28 cellular contexts compared by ENCODE assay signal in genomic region chr4:145976680-145977079, GRCh38.
"Had no signal": no experiment of that assay in that cellular context is flagged by ENCODE, and none has a peak within 500 bp of the region (broad histone marks: within the 10 kb centered on the region; RNA-seq: fewer than 3 reads in every experiment).

No MANE protein-coding gene starts in this region.

- H3K36me3 ChIP-seq: stomach, suprapubic skin, thoracic aorta, thyroid gland, tibial artery, tibial nerve, transverse colon, upper lobe of left lung, upper lobe of right lung, uterus, vagina had no signal

- H3K4me1 ChIP-seq: stomach, suprapubic skin, thyroid gland, tibial artery, tibial nerve, transverse colon, upper lobe of left lung, upper lobe of right lung, uterus, vagina had no signal

- H3K27me3 Mint-ChIP-seq: type B pancreatic cell had no signal

- H3K4me3 ChIP-seq: stomach, suprapubic skin, testis, thoracic aorta, thyroid gland, tibial artery, tibial nerve, transverse colon, upper lobe of left lung, upper lobe of right lung, uterus, vagina had no signal

- H3K9me3 ChIP-seq: stomach, suprapubic skin, testis, thoracic aorta, thyroid gland, tibial artery, tibial nerve, transverse colon, upper lobe of left lung, upper lobe of right lung, uterus, vagina had no signal

- DNase-seq: stimulated activated CD4-positive, alpha-beta T cell treated with anti-CD3 and anti-CD28 coated beads, Interleukin-2, amount 100 ng/mL, for 48 hours; stimulated activated CD4-positive, alpha-beta T cell treated with anti-CD3 and anti-CD28 coated beads, Interleukin-4, amount 100 ng/mL, for 1 hour; stimulated activated CD4-positive, alpha-beta T cell treated with anti-CD3 and anti-CD28 coated beads, Interleukin-4, amount 100 ng/mL, for 24 hours; stimulated activated CD4-positive, alpha-beta T cell treated with anti-CD3 and anti-CD28 coated beads, Interleukin-4, amount 100 ng/mL, for 4 hours; stimulated activated CD8-positive, alpha-beta memory T cell treated with anti-CD3 and anti-CD28 coated beads, Interleukin-4, amount 100 ng/mL, for 48 hours; stimulated activated naive B cell treated with anti-CD40 and anti-IgM and Interleukin-4, amounts not matched to agents 10 μg/mL and 1 μg/mL and 100 μg/mL, for 72 hours; stimulated activated naive CD4-positive, alpha-beta T cell; stimulated activated naive CD4-positive, alpha-beta T cell treated with Interleukin-2 at 50 U/mL for 16 hours; stimulated activated naive CD8-positive, alpha-beta T cell treated with anti-CD3 and anti-CD28 coated beads, Interleukin-15, amount 100 ng/mL, for 72 hours; stimulated activated naive CD8-positive, alpha-beta T cell treated with anti-CD3 and anti-CD28 coated beads, Interleukin-15, Interleukin-2, amounts not matched to agents 100 U/mL and 50 U/mL, for 24 hours; stomach; substantia nigra; testis; thyroid gland; tibial artery; transverse colon; trophoblast cell; upper lobe of left lung; upper lobe of right lung; uterus had no signal

- H3K27ac ChIP-seq: stomach, suprapubic skin, testis, thoracic aorta, thyroid gland, tibial artery, tibial nerve, transverse colon, upper lobe of left lung, upper lobe of right lung, uterus, vagina had no signal

- H3K27me3 ChIP-seq: stomach, suprapubic skin, testis, thyroid gland, tibial artery, tibial nerve, transverse colon, upper lobe of left lung, upper lobe of right lung, uterus, vagina had no signal

- H3K27ac Mint-ChIP-seq: stimulated activated effector memory CD8-positive, alpha-beta T cell treated with anti-CD3 and anti-CD28 coated beads, Interleukin-12 subunit alpha, Interleukin-12 subunit beta, amount 100 ng/mL, for 72 hours; stimulated activated memory B cell treated with anti-CD40 and anti-IgM and Interleukin-4, amounts not matched to agents 10 μg/mL and 1 μg/mL and 100 μg/mL, for 72 hours; stimulated activated naive B cell treated with anti-CD40 and anti-IgM and Interleukin-4, amounts not matched to agents 10 μg/mL and 1 μg/mL and 100 μg/mL, for 72 hours; stimulated activated naive CD8-positive, alpha-beta T cell treated with anti-CD3 and anti-CD28 coated beads, Interleukin-15, amount 100 ng/mL, for 72 hours; stimulated activated naive CD8-positive, alpha-beta T cell treated with anti-CD3 and anti-CD28 coated beads, Interleukin-15, Interleukin-2, amounts not matched to agents 100 ng/mL and 50 ng/mL, for 24 hours; type B pancreatic cell had no signal

- H3K36me3 Mint-ChIP-seq: stimulated activated effector memory CD8-positive, alpha-beta T cell treated with anti-CD3 and anti-CD28 coated beads, Interleukin-12 subunit alpha, Interleukin-12 subunit beta, amount 100 ng/mL, for 72 hours; stimulated activated memory B cell treated with anti-CD40 and anti-IgM and Interleukin-4, amounts not matched to agents 10 μg/mL and 1 μg/mL and 100 μg/mL, for 72 hours; stimulated activated naive B cell treated with anti-CD40 and anti-IgM and Interleukin-4, amounts not matched to agents 10 μg/mL and 1 μg/mL and 100 μg/mL, for 72 hours; type B pancreatic cell had no signal

- H3K4me1 Mint-ChIP-seq: stimulated activated effector memory CD8-positive, alpha-beta T cell treated with anti-CD3 and anti-CD28 coated beads, Interleukin-12 subunit alpha, Interleukin-12 subunit beta, amount 100 ng/mL, for 72 hours; stimulated activated memory B cell treated with anti-CD40 and anti-IgM and Interleukin-4, amounts not matched to agents 10 μg/mL and 1 μg/mL and 100 μg/mL, for 72 hours; stimulated activated naive B cell treated with anti-CD40 and anti-IgM and Interleukin-4, amounts not matched to agents 10 μg/mL and 1 μg/mL and 100 μg/mL, for 72 hours; stimulated activated naive CD8-positive, alpha-beta T cell treated with anti-CD3 and anti-CD28 coated beads, Interleukin-15, amount 100 ng/mL, for 72 hours had no signal

- ATAC-seq: stimulated activated effector memory CD8-positive, alpha-beta T cell treated with anti-CD3 and anti-CD28 coated beads, Interleukin-12 subunit alpha, Interleukin-12 subunit beta, amount 100 ng/mL, for 72 hours; stimulated activated memory B cell treated with anti-CD40 and anti-IgM and Interleukin-4, amounts not matched to agents 10 μg/mL and 1 μg/mL and 100 μg/mL, for 72 hours; stimulated activated naive B cell treated with anti-CD40 and anti-IgM and Interleukin-4, amounts not matched to agents 10 μg/mL and 1 μg/mL and 100 μg/mL, for 72 hours; stimulated activated naive CD8-positive, alpha-beta T cell treated with anti-CD3 and anti-CD28 coated beads, Interleukin-15, amount 100 ng/mL, for 72 hours; stimulated activated naive CD8-positive, alpha-beta T cell treated with anti-CD3 and anti-CD28 coated beads, Interleukin-15, Interleukin-2, amounts not matched to agents 100 U/mL and 50 U/mL, for 24 hours; upper lobe of right lung had no signal

- H3K4me3 Mint-ChIP-seq: stimulated activated effector memory CD8-positive, alpha-beta T cell treated with anti-CD3 and anti-CD28 coated beads, Interleukin-12 subunit alpha, Interleukin-12 subunit beta, amount 100 ng/mL, for 72 hours; stimulated activated memory B cell treated with anti-CD40 and anti-IgM and Interleukin-4, amounts not matched to agents 10 μg/mL and 1 μg/mL and 100 μg/mL, for 72 hours; stimulated activated naive B cell treated with anti-CD40 and anti-IgM and Interleukin-4, amounts not matched to agents 10 μg/mL and 1 μg/mL and 100 μg/mL, for 72 hours; stimulated activated naive CD8-positive, alpha-beta T cell treated with anti-CD3 and anti-CD28 coated beads, Interleukin-15, amount 100 ng/mL, for 72 hours; stimulated activated naive CD8-positive, alpha-beta T cell treated with anti-CD3 and anti-CD28 coated beads, Interleukin-15, Interleukin-2, amounts not matched to agents 100 ng/mL and 50 ng/mL, for 24 hours; type B pancreatic cell had no signal

- H3K9me3 Mint-ChIP-seq: stimulated activated effector memory CD8-positive, alpha-beta T cell treated with anti-CD3 and anti-CD28 coated beads, Interleukin-12 subunit alpha, Interleukin-12 subunit beta, amount 100 ng/mL, for 72 hours; stimulated activated naive CD8-positive, alpha-beta T cell treated with anti-CD3 and anti-CD28 coated beads, Interleukin-15, amount 100 ng/mL, for 72 hours; stimulated activated naive CD8-positive, alpha-beta T cell treated with anti-CD3 and anti-CD28 coated beads, Interleukin-15, Interleukin-2, amounts not matched to agents 100 ng/mL and 50 ng/mL, for 24 hours; type B pancreatic cell had no signal
